In genomic region chr11:126319374-126319740, GRCh38 we compare ENCODE assay signal across 12 cellular contexts. TPM values are rescaled to one million over a fixed set of nuclear protein-coding genes. Genes with fewer than 3 reads are reported as not detected.
DNase-seq lines count a peak whose midpoint lies in the region; ATAC-seq and TF ChIP-seq lines count a peak whose summit lies in the region.
"Had no signal": no experiment of that assay in that cellular context is flagged by ENCODE, and none has a peak within 500 bp of the region (broad histone marks: within the 10 kb centered on the region; RNA-seq: fewer than 3 reads in every experiment).

No MANE protein-coding gene starts in this region.

- H3K4me3 Mint-ChIP-seq in nephron progenitor cell, result no peak overlapping the region

- no peak overlapping the region for H3K9ac ChIP-seq in mammary epithelial cell (ENCODE audit: insufficient read depth, low read length)

- peak overlapping the region; percentile 90 for H3K4me2 ChIP-seq in mammary epithelial cell (ENCODE audit: insufficient read depth, low read depth, low read length)

- peak overlapping the region; percentile 99 for H3K27ac ChIP-seq in AG04450 (ENCODE audit: low read depth, low read length)
- peak overlapping the region; percentile 83 for H3K27ac ChIP-seq in HL-60 (replicated peaks)
- H3K27ac ChIP-seq in mammary epithelial cell (ENCODE audit: insufficient read depth, low read depth, low read length), result no peak overlapping the region

- no TSS peak for BruUV-seq in mammary epithelial cell (replicated peaks; lab: Mats Ljungman, UMichigan)

- peaks cover 50% of the 10 kb centered on the region for H3K36me3 Mint-ChIP-seq in nephron progenitor cell (ENCODE audit: low read depth)

- no peak overlapping the region for H2AFZ ChIP-seq in mammary epithelial cell (ENCODE audit: low read depth, low read length)

- intact Hi-C loops in mammary epithelial cell (cut with micrococcal nuclease), result loop anchor here (2.0 to 10.0 kb wide), 3 partner anchors 75 to 1025 kb away; no protein-coding TSS in a partner anchor

- no peaks in the 10 kb centered on the region for H3K36me3 ChIP-seq in mammary epithelial cell (ENCODE audit: insufficient read depth, low read length)

- peak overlapping the region; percentile 64 for H3K27ac Mint-ChIP-seq in nephron progenitor cell

- no peaks in the 10 kb centered on the region for H3K27me3 ChIP-seq in AG04450 (ENCODE audit: control insufficient read depth, insufficient read depth, low read length)
- no peaks in the 10 kb centered on the region for H3K27me3 ChIP-seq in HL-60 (ENCODE audit: insufficient read depth, poor library complexity, severe bottlenecking)
- no peaks in the 10 kb centered on the region for H3K27me3 ChIP-seq in mammary epithelial cell (ENCODE audit: insufficient read depth, low read length)

- no peak overlapping the region for H3K4me3 ChIP-seq in AG04450 (ENCODE audit: low read depth, low read length)
- no peak overlapping the region for H3K4me3 ChIP-seq in HL-60 (replicated peaks; ENCODE audit: insufficient read depth, low read length)
- no peak overlapping the region for H3K4me3 ChIP-seq in mammary epithelial cell (replicated peaks in 1 of 3; ENCODE audit: insufficient read depth in 1 of 3, low read depth in 2 of 3, low read length in 3 of 3)

- H3K9me3 Mint-ChIP-seq in nephron progenitor cell, result peaks cover 18% of the 10 kb centered on the region
- H3K9me3 Mint-ChIP-seq: neural crest cell had no signal

- DNase-seq in AG04450 (ENCODE audit: low read depth, low spot score) (no peak), HL-60 (ENCODE audit: low read depth in 1 of 2, low spot score in 1 of 2) (no peak), mammary epithelial cell (no peak), nephron progenitor cell (no peak), NCI-H1694 (lab: John Stamatoyannopoulos, UW) (no peak), NCI-H1436 (lab: John Stamatoyannopoulos, UW) (no peak)
- DNase-seq: activated CD8-positive, alpha-beta memory T cell treated with anti-CD3 and anti-CD28 coated beads for 24 hours; NCI-H1417 treated with DMSO at 0.1 percent for 48 hours; SHP77 had no signal

- H3K27me3 Mint-ChIP-seq in nephron progenitor cell (ENCODE audit: low read depth, poor library complexity), result peaks cover 4% of the 10 kb centered on the region

- POLR2A ChIA-PET in AG04450 (lab: Yijun Ruan, JAX), result interaction anchor here (1.0 to 2.3 kb wide), 5 partner anchors 11 to 37 kb away, joined by 3 to 16 read pairs (median 6); partner anchors contain the start of genes DCPS and ST3GAL4

- no peak for ATAC-seq in HG02610 (IDR thresholded peaks at IDR 0.05; ENCODE audit: unreplicated experiment)
- no peak for ATAC-seq in HG03432 (IDR thresholded peaks at IDR 0.05; ENCODE audit: unreplicated experiment)

- peaks cover 32% of the 10 kb centered on the region for H3K4me1 ChIP-seq in mammary epithelial cell (ENCODE audit: insufficient read depth, low read length)

- TF ChIP-seq CTCF in AG04450 (IDR thresholded peaks at IDR 0.05; ENCODE audit: low read depth, low read length) (no peak), HL-60 (IDR thresholded peaks at IDR 0.05; ENCODE audit: insufficient read depth, low read length) (no peak), mammary epithelial cell (conservative IDR thresholded peaks at IDR 0.05 in 1 of 2, IDR thresholded peaks at IDR 0.05 in 1 of 2; ENCODE audit: extremely low read depth in 1 of 2, insufficient read depth in 1 of 2, low read depth in 1 of 2, low read length in 2 of 2) (no peak), nephron progenitor cell (IDR thresholded peaks at IDR 0.05) (no peak)

- peaks cover 46% of the 10 kb centered on the region for H3K4me1 Mint-ChIP-seq in nephron progenitor cell

- H3K79me2 ChIP-seq in mammary epithelial cell (ENCODE audit: insufficient read depth, low read length), result peaks cover 11% of the 10 kb centered on the region

- no peaks in the 10 kb centered on the region for H4K20me1 ChIP-seq in mammary epithelial cell (ENCODE audit: insufficient read depth, low read length)

- dilution Hi-C loops in mammary epithelial cell (cut with HindIII; ENCODE audit: low sequenced_read_pairs), result loop anchor here (5.0 kb wide), 2 partner anchors 73 to 103 kb away; no protein-coding TSS in a partner anchor

- CTCF ChIA-PET in AG04450 (lab: Charles Lee) (interaction anchor here (0.7 to 2.7 kb wide), 6 partner anchors 9 to 161 kb away, joined by 3 to 25 read pairs (median 7); no protein-coding TSS in a partner anchor), mammary epithelial cell (lab: Charles Lee; ENCODE audit: low non-redundant PET) (interaction anchor here (0.6 kb wide), 1 partner anchor 74 kb away, joined by 4 read pairs; no protein-coding TSS in a partner anchor)

- H3K9me3 ChIP-seq in AG04450 (ENCODE audit: control insufficient read depth, insufficient read depth, low read length) (no peaks in the 10 kb centered on the region), mammary epithelial cell (replicated peaks; ENCODE audit: insufficient read depth, low read length) (no peaks in the 10 kb centered on the region)

- in situ Hi-C loops in mammary epithelial cell (cut with MboI; ENCODE audit: low sequenced_read_pairs in 2 of 2), result loop anchor here (10.0 to 25.0 kb wide), 2 partner anchors 93 to 155 kb away; no protein-coding TSS in a partner anchor

- WGBS in mammary epithelial cell (ENCODE audit: low coverage, missing lambda C conversion rate), result 93% methylated on average over 5 of the region's 5 CpGs

RNA-seq across cellular contexts. Expression of gene DCPS, which starts 15.5 kb away (rescaled TPM):
- polyA plus RNA-seq in AG04450 (2011; rRNA removed), result 20.4 and 24.3 TPM in 2 replicates
- polyA minus RNA-seq in AG04450 (2011; rRNA and poly(A)+ RNA removed), result 13.2 and 13.9 TPM in 2 replicates
- total RNA-seq in mammary epithelial cell, result 10 to 100 TPM; 16.5 to 29.0 TPM
- 41.1 TPM for polyA plus RNA-seq in mammary epithelial cell
- 22.1 TPM for polyA minus RNA-seq in mammary epithelial cell

RNA-seq across cellular contexts. Expression of gene ST3GAL4, which starts 36.1 kb away (rescaled TPM):
- 13.1 and 15.3 TPM in 2 replicates for polyA plus RNA-seq in AG04450 (2011; rRNA removed)
- polyA minus RNA-seq in AG04450 (2011; rRNA and poly(A)+ RNA removed), result 15.7 and 19.3 TPM in 2 replicates
- 10 to 100 TPM; 32.8 to 38.0 TPM for total RNA-seq in mammary epithelial cell
- polyA plus RNA-seq in mammary epithelial cell, result 35.9 TPM
- polyA minus RNA-seq in mammary epithelial cell, result 72.9 TPM

RNA-seq across cellular contexts. Expression of gene TIRAP, which starts 36.5 kb away (rescaled TPM):
- polyA plus RNA-seq in AG04450 (2011; rRNA removed), result 4.9 and 8.0 TPM in 2 replicates
- 8.8 and 12.9 TPM in 2 replicates for polyA minus RNA-seq in AG04450 (2011; rRNA and poly(A)+ RNA removed)
- total RNA-seq in mammary epithelial cell, result 1 to 10 TPM; 6.3 to 8.8 TPM
- 6.0 TPM for polyA plus RNA-seq in mammary epithelial cell
- 4.8 TPM for polyA minus RNA-seq in mammary epithelial cell

RNA-seq across cellular contexts. Expression of gene FOXRED1, which starts 50.4 kb away (rescaled TPM):
- polyA plus RNA-seq in AG04450 (2011; rRNA removed) (10.2 and 12.0 TPM in 2 replicates), mammary epithelial cell (19.0 TPM)
- polyA minus RNA-seq in AG04450 (2011; rRNA and poly(A)+ RNA removed), result 8.6 and 9.0 TPM in 2 replicates
- 10 to 100 TPM in 1 of 2 donors, 1 to 10 TPM in 1; 8.0 to 30.8 TPM for total RNA-seq in mammary epithelial cell
- polyA minus RNA-seq in mammary epithelial cell, result 13.6 TPM

RNA-seq across cellular contexts. Expression of gene SRPRA, which starts 50.7 kb away (rescaled TPM):
- polyA plus RNA-seq in AG04450 (2011; rRNA removed), result 124 and 132 TPM in 2 replicates
- polyA minus RNA-seq in AG04450 (2011; rRNA and poly(A)+ RNA removed), result 120 and 135 TPM in 2 replicates
- 100 to 1,000 TPM in 1 of 2 donors, 10 to 100 TPM in 1; 79.9 to 108 TPM for total RNA-seq in mammary epithelial cell
- 94.0 TPM for polyA plus RNA-seq in mammary epithelial cell
- polyA minus RNA-seq in mammary epithelial cell, result 214 TPM
